In the genomic region with DNA sequence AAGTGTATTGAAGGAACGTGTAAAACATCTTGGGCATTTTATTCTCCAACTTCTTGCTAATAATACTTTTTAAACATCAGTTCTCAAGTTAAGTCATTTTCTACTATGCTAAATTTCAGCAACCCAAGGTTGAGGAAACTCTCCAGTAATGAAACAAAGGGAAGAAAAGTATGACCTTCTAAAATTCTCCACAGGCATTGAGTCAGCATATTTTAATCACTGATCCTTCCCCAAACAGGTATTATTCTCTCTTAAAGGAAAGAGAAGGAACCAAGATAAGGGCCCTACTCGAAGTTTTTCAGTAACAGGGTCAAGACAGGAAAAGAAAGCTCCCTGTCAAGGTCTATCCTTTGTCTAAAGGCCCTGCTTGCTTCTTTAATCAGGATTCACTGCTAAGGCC, we compare ENCODE assay signal across 1 cellular context.
TF ChIP-seq lines count a peak whose summit lies in the region.

No MANE protein-coding gene starts in this region.

TF ChIP-seq in GM12878, 131 proteins besides CTCF, POLR2A, EP300 and RAD21:
- TF ChIP-seq FOS (IDR thresholded peaks at IDR 0.05; ENCODE audit: borderline replicate concordance, extremely low read depth, insufficient read length) (no peak), ZNF207 (IDR thresholded peaks at IDR 0.05; ENCODE audit: borderline replicate concordance) (no peak), SP1 (IDR thresholded peaks at IDR 0.05; ENCODE audit: low read depth, low read length) (no peak)
- TF ChIP-seq, protein P1, sequence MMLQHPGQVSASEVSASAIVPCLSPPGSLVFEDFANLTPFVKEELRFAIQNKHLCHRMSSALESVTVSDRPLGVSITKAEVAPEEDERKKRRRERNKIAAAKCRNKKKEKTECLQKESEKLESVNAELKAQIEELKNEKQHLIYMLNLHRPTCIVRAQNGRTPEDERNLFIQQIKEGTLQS (IDR thresholded peaks at IDR 0.05; ENCODE audit: borderline replicate concordance, extremely low read depth, low read depth, low read length), result no peak
